Comparison of ENCODE assay signal across 17 cellular contexts in genomic region chr5:92801921-92802320, GRCh38.
DNase-seq lines count a peak whose midpoint lies in the region; ATAC-seq, FAIRE-seq and TF ChIP-seq lines count a peak whose summit lies in the region.
"Had no signal": no experiment of that assay in that cellular context is flagged by ENCODE, and none has a peak within 500 bp of the region (broad histone marks: within the 10 kb centered on the region; RNA-seq: fewer than 3 reads in every experiment).

No MANE protein-coding gene starts in this region.

- peak; percentile 11 for DNase-seq in NCI-H2029 (lab: John Stamatoyannopoulos, UW)
- DNase-seq in neural crest cell (ENCODE audit: low read depth, low spot score), result no peak
- DNase-seq in NCI-H128 (lab: John Stamatoyannopoulos, UW; ENCODE audit: unreplicated experiment), result no peak
- DNase-seq in coronary artery (ENCODE audit: low spot score), result no peak
- no peak for DNase-seq in T-helper 9 cell
- DNase-seq: activated CD4-positive, alpha-beta T cell treated with anti-CD3 and anti-CD28 coated beads, Interleukin-2, amount 50 U/mL, for 1 hour; activated T-cell treated with anti-CD3 and anti-CD28 coated beads, Interleukin-2, amount 50 U/mL, for 48 hours; DMS79 treated with DMSO at 0.1 percent for 48 hours; heart right ventricle; kidney; NCI-H1694 had no signal

- H3K27ac ChIP-seq in coronary artery, result no peak overlapping the region
- H3K27ac ChIP-seq: heart right ventricle, KMS-11 had no signal

- H3K9me3 Mint-ChIP-seq in brain (peaks cover 0 to 7% (median 3%) of the 10 kb centered on the region in 5 experiments), neural crest cell (peaks cover 5% of the 10 kb centered on the region)

- peak overlapping the region in 4 of 5 experiments; percentile 55 to 72 (median 62) for H3K4me3 Mint-ChIP-seq in brain
- peak overlapping the region; percentile 66 for H3K4me3 Mint-ChIP-seq in neural crest cell
- H3K4me3 Mint-ChIP-seq: stimulated activated naive CD8-positive, alpha-beta T cell treated with anti-CD3 and anti-CD28 coated beads, Interleukin-15, Interleukin-2, amounts not matched to agents 100 ng/mL and 50 ng/mL, for 24 hours had no signal

- no peak for ATAC-seq in GM21390 (IDR thresholded peaks at IDR 0.05; ENCODE audit: unreplicated experiment)
- ATAC-seq: heart right ventricle had no signal

- H3K4me3 ChIP-seq in coronary artery, result no peak overlapping the region
- H3K4me3 ChIP-seq: heart right ventricle had no signal

- peaks cover 5% of the 10 kb centered on the region for H3K27me3 Mint-ChIP-seq in brain
- H3K27me3 Mint-ChIP-seq in neural crest cell (ENCODE audit: low read depth), result no peaks in the 10 kb centered on the region
- H3K27me3 Mint-ChIP-seq: stimulated activated naive CD8-positive, alpha-beta T cell treated with anti-CD3 and anti-CD28 coated beads, Interleukin-15, Interleukin-2, amounts not matched to agents 100 ng/mL and 50 ng/mL, for 24 hours had no signal

- TF ChIP-seq CTCF in brain (conservative IDR thresholded peaks at IDR 0.05) (no peak), neural crest cell (conservative IDR thresholded peaks at IDR 0.05) (no peak), coronary artery (IDR thresholded peaks at IDR 0.05) (no peak)

- H3K4me1 Mint-ChIP-seq in brain (peaks cover 28% of the 10 kb centered on the region), neural crest cell (peaks cover 39% of the 10 kb centered on the region)

- H3K27ac Mint-ChIP-seq in brain (peak overlapping the region in 1 of 5 experiments; percentile 13), neural crest cell (ENCODE audit: unreplicated experiment) (peak overlapping the region; percentile 92)
- H3K27ac Mint-ChIP-seq: stimulated activated naive CD8-positive, alpha-beta T cell treated with anti-CD3 and anti-CD28 coated beads, Interleukin-15, Interleukin-2, amounts not matched to agents 100 ng/mL and 50 ng/mL, for 24 hours had no signal

- no peaks in the 10 kb centered on the region for H3K36me3 Mint-ChIP-seq in brain
- H3K36me3 Mint-ChIP-seq in neural crest cell (ENCODE audit: low read depth), result no peaks in the 10 kb centered on the region

- peak; percentile 98 for FAIRE-seq in G401.6 (lab: Jason Lieb, UNC)
- FAIRE-seq: endothelial cell of umbilical vein, kidney had no signal
